In the genomic region with DNA sequence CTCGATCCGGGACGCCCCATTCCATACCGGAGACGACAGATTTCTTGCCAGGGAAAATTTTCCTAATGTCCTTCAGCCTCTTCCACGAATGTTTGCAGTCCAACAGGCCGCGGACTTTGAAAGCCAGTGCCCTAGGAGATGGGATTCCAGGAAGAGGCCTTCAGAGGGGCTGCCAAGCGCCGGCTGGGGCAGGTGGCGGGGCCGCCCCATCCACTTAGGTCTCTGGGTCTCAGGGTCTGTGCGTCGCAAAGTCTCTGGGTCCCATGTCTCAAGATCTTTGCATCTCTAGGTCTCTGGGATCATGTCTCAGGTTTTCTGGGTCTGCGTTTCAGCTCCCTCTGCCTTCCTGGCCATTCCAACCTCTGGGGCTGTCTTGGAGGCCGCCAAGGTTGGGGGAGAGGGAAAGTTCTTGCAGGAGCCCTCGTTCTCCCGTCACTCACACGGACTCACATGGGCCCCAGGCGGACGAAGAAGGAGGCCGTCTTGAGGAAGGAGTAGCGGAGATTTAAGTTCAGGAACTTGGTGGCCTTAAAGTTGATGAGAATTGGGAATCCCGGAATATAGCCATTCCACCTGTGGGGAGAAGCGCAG, we compare ENCODE assay signal across 9 cellular contexts. TPM values are rescaled to one million over a fixed set of nuclear protein-coding genes. Genes with fewer than 3 reads are reported as not detected.
DNase-seq lines count a peak whose midpoint lies in the region; ATAC-seq and TF ChIP-seq lines count a peak whose summit lies in the region.
"Had no signal": no experiment of that assay in that cellular context is flagged by ENCODE, and none has a peak within 500 bp of the region (broad histone marks: within the 10 kb centered on the region; RNA-seq: fewer than 3 reads in every experiment).

No MANE protein-coding gene starts in this region.

- peak overlapping the region; percentile 57 for H3K9ac ChIP-seq in Loucy (ENCODE audit: low read depth, low read length, poor library complexity, severe bottlenecking)
- H3K9ac ChIP-seq in duodenal mucosa (ENCODE audit: low read depth in 1 of 2, low read length in 2 of 2): peak overlapping the region in 1 of 2 donors; percentile 18

- H3K4me1 Mint-ChIP-seq in neural crest cell: no peaks in the 10 kb centered on the region

- no peaks in the 10 kb centered on the region for H3K36me3 Mint-ChIP-seq in neural crest cell (ENCODE audit: low read depth)

- peak overlapping the region; percentile 96 for H2AFZ ChIP-seq in Loucy (ENCODE audit: low read length)

- ATAC-seq in GM18867 (IDR thresholded peaks at IDR 0.05; ENCODE audit: unreplicated experiment): no peak
- ATAC-seq in GM18909 (IDR thresholded peaks at IDR 0.05; ENCODE audit: poor library complexity, unreplicated experiment): no peak

- H4K20me1 ChIP-seq in Loucy (ENCODE audit: insufficient read depth, low read length, poor library complexity, severe bottlenecking): no peaks in the 10 kb centered on the region

- no peaks in the 10 kb centered on the region for H3F3A ChIP-seq in Loucy (ENCODE audit: low read depth)

- H3K36me3 ChIP-seq in BE2C (no peaks in the 10 kb centered on the region), Loucy (ENCODE audit: insufficient read depth, low read length) (no peaks in the 10 kb centered on the region), duodenal mucosa (ENCODE audit: control insufficient read depth in 1 of 2, insufficient read depth in 2 of 2, low read length in 2 of 2) (no peaks in the 10 kb centered on the region)

- H3K4me1 ChIP-seq in BE2C (no peaks in the 10 kb centered on the region), Loucy (ENCODE audit: insufficient read depth, low read length, poor library complexity, severe bottlenecking) (peaks cover 5% of the 10 kb centered on the region), duodenal mucosa (ENCODE audit: control insufficient read depth in 1 of 2, insufficient read depth in 2 of 2, low read length in 2 of 2) (peaks cover 7 to 14% of the 10 kb centered on the region in 2 donors)

- H3K9me3 Mint-ChIP-seq in neural crest cell: no peaks in the 10 kb centered on the region

- no peaks in the 10 kb centered on the region for H3K79me2 ChIP-seq in Loucy (ENCODE audit: insufficient read depth, low read length)

- H3K9me3 ChIP-seq in BE2C: no peaks in the 10 kb centered on the region
- no peaks in the 10 kb centered on the region for H3K9me3 ChIP-seq in Loucy (ENCODE audit: insufficient read depth, low read depth, low read length)
- H3K9me3 ChIP-seq in duodenal mucosa (ENCODE audit: control insufficient read depth in 1 of 2, low read length in 2 of 2): no peaks in the 10 kb centered on the region

- no peak overlapping the region for H3K27ac Mint-ChIP-seq in neural crest cell (ENCODE audit: unreplicated experiment)

- no peaks in the 10 kb centered on the region for H3K27me3 ChIP-seq in BE2C
- H3K27me3 ChIP-seq in Loucy (ENCODE audit: insufficient read depth, low read length, poor library complexity, severe bottlenecking): no peaks in the 10 kb centered on the region
- H3K27me3 ChIP-seq in duodenal mucosa (ENCODE audit: control insufficient read depth in 1 of 2, insufficient read depth in 2 of 2, low read length in 2 of 2): peaks cover 24 to 26% of the 10 kb centered on the region in 2 donors

- no peak overlapping the region for H3K27ac ChIP-seq in duodenal mucosa (ENCODE audit: low read depth, low read length)

- TF ChIP-seq CTCF in BE2C (IDR thresholded peaks at IDR 0.05; ENCODE audit: low read depth, low read length) (no peak), Loucy (conservative IDR thresholded peaks at IDR 0.05; ENCODE audit: low read length) (0 out of 2 replicates have a peak, but pooled peaks have one; percentile 8), neural crest cell (conservative IDR thresholded peaks at IDR 0.05) (peak; percentile 37)

- peak overlapping the region; percentile 72 for H3K4me2 ChIP-seq in Loucy (ENCODE audit: low read depth, low read length, poor library complexity, severe bottlenecking)

- H3K4me3 ChIP-seq in BE2C (ENCODE audit: low read depth, low read length) (peak overlapping the region; percentile 64), Loucy (ENCODE audit: low read length, poor library complexity, severe bottlenecking) (peak overlapping the region; percentile 71), duodenal mucosa (ENCODE audit: low read depth in 1 of 2, low read length in 2 of 2) (peak overlapping the region; percentile 52 to 72)

- no peaks in the 10 kb centered on the region for H3K9me2 ChIP-seq in Loucy (replicated peaks; ENCODE audit: low read depth, low read length)

- DNase-seq in BE2C (no peak), neural crest cell (ENCODE audit: low read depth, low spot score) (no peak), NCI-H1417 (lab: John Stamatoyannopoulos, UW) (no peak)
- no peak for DNase-seq in NK-92 treated with Interleukin-12 subunit alpha and Interleukin-12 subunit beta, amount 100 ng/mL, for 24 hours (lab: John Stamatoyannopoulos, UW)

- peak overlapping the region; percentile 90 for H3K4me3 Mint-ChIP-seq in neural crest cell

- H3K27me3 Mint-ChIP-seq in neural crest cell (ENCODE audit: low read depth): peaks cover 91% of the 10 kb centered on the region

RNA-seq across cellular contexts. Expression of a gene that starts 7.2 kb away (rescaled TPM):
- polyA plus RNA-seq in BE2C (2012; ENCODE audit: insufficient read depth, insufficient read length, low read depth): 1.0 TPM
- not detected in 2 replicates for total RNA-seq in neural crest cell
- total RNA-seq: dermis microvascular lymphatic vessel endothelial cell had no signal

RNA-seq across cellular contexts. Expression of a gene that starts 38.0 kb away (rescaled TPM):
- not detected for polyA plus RNA-seq in BE2C (2012; ENCODE audit: insufficient read depth, insufficient read length, low read depth)
- 0.09 TPM in 1 of 2 replicates, not detected in the other for total RNA-seq in neural crest cell
- total RNA-seq: dermis microvascular lymphatic vessel endothelial cell had no signal

RNA-seq across cellular contexts. Expression of a gene that starts 41.4 kb away (rescaled TPM):
- 0.25 TPM for polyA plus RNA-seq in BE2C (2012; ENCODE audit: insufficient read depth, insufficient read length, low read depth)
- total RNA-seq in neural crest cell: not detected in 2 replicates
- total RNA-seq: dermis microvascular lymphatic vessel endothelial cell had no signal

RNA-seq across cellular contexts. Expression of a gene that starts 43.6 kb away (rescaled TPM):
- polyA plus RNA-seq in BE2C (2012; ENCODE audit: insufficient read depth, insufficient read length, low read depth): 4.2 TPM
- 0.41 and 0.56 TPM in 2 replicates for total RNA-seq in neural crest cell
